27 cellular contexts compared by ENCODE assay signal in the genomic region with DNA sequence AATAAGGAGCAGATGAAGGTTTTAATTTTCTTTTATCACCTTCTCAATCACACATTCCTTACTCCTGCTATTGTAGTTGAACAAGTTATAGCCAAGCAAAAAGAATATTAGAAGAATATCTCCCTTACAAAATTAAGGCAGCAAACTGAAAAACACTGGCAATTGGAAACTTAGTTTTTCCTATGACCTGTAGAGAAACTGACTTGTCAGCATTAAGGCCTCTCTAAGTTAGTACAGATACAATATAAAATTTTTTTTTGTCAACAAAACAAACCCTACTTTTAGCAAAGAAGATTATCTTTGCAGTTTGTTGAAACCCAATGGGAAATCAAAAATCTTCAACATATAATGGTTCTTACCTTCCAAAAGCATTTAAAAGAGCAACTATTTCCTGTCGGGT.
DNase-seq lines count a peak whose midpoint lies in the region; ATAC-seq, FAIRE-seq and TF ChIP-seq lines count a peak whose summit lies in the region.
"Had no signal": no experiment of that assay in that cellular context is flagged by ENCODE, and none has a peak within 500 bp of the region (broad histone marks: within the 10 kb centered on the region; RNA-seq: fewer than 3 reads in every experiment).

No MANE protein-coding gene starts in this region.

- WGBS in HepG2 (ENCODE audit: low lambda C conversion rate), result 93% methylated on average over 1 of the region's 1 CpG
- 88% methylated on average over 1 of the region's 1 CpG for WGBS in right lobe of liver (ENCODE audit: insufficient coverage, low coverage, low lambda C conversion rate, missing lambda C conversion rate)
- 71% methylated on average over 1 of the region's 1 CpG for WGBS in K562 (ENCODE audit: insufficient coverage, low coverage, missing lambda C conversion rate)

- no peak for TF ChIP-seq CTCF in HepG2 (CRISPR knock-in tag; IDR thresholded peaks at IDR 0.05)
- TF ChIP-seq CTCF in right lobe of liver (IDR thresholded peaks at IDR 0.05), result no peak
- no peak for TF ChIP-seq CTCF in K562 (IDR thresholded peaks at IDR 0.05 in 2 of 3, conservative IDR thresholded peaks at IDR 0.05 in 1 of 3; ENCODE audit: insufficient read depth in 2 of 3, low read depth in 1 of 3, low read length in 3 of 3)
- TF ChIP-seq CTCF in osteoblast (IDR thresholded peaks at IDR 0.05; ENCODE audit: extremely low read depth, low read depth, low read length), result no peak
- TF ChIP-seq CTCF in lower lobe of right lung (IDR thresholded peaks at IDR 0.05), result no peak
- TF ChIP-seq CTCF in brain microvascular endothelial cell (IDR thresholded peaks at IDR 0.05; ENCODE audit: low read depth, low read length, missing control alignments), result no peak

- ATAC-seq in HepG2, result no peak
- no peak for ATAC-seq in right lobe of liver
- ATAC-seq in K562, result no peak
- ATAC-seq in lower lobe of right lung, result no peak
- ATAC-seq in GM21576 (IDR thresholded peaks at IDR 0.05; ENCODE audit: unreplicated experiment), result no peak
- ATAC-seq: GM12878 had no signal

- H4K20me1 ChIP-seq in HepG2 (ENCODE audit: insufficient read depth, low read length) (no peaks in the 10 kb centered on the region), K562 (replicated peaks; ENCODE audit: control insufficient read depth, insufficient read depth, low read length) (no peaks in the 10 kb centered on the region), osteoblast (ENCODE audit: insufficient read depth, low read length) (no peaks in the 10 kb centered on the region)
- H4K20me1 ChIP-seq: BLaER1 had no signal

- CTCF ChIA-PET in HepG2 (lab: Yijun Ruan, JAX; ENCODE audit: low intra/inter-chr PET ratio, low total read pairs) (no interaction called here), K562 (lab: Yijun Ruan, JAX; ENCODE audit: low intra/inter-chr PET ratio) (no interaction called here)

- no peak for TF ChIP-seq RAD21 in HepG2 (CRISPR knock-in tag; IDR thresholded peaks at IDR 0.05)
- TF ChIP-seq RAD21 in K562 (CRISPR knock-in tag; conservative IDR thresholded peaks at IDR 0.05 in 1 of 2, IDR thresholded peaks at IDR 0.05 in 1 of 2), result no peak

- H3K4me1 ChIP-seq in HepG2 (ENCODE audit: insufficient read depth, low read length), result no peaks in the 10 kb centered on the region
- peaks cover 0 to 6% (median 0%) of the 10 kb centered on the region in 4 donors for H3K4me1 ChIP-seq in right lobe of liver
- H3K4me1 ChIP-seq in K562 (replicated peaks in 1 of 2; ENCODE audit: control insufficient read depth in 2 of 2, insufficient read depth in 2 of 2, low read length in 2 of 2), result no peaks in the 10 kb centered on the region
- no peaks in the 10 kb centered on the region for H3K4me1 ChIP-seq in osteoblast (ENCODE audit: insufficient read depth, low read length)
- H3K4me1 ChIP-seq in lower lobe of right lung, result no peaks in the 10 kb centered on the region
- H3K4me1 ChIP-seq: BE2C, BLaER1 had no signal

- intact Hi-C loops in HepG2 (cut with micrococcal nuclease; ENCODE audit: unreplicated experiment) (no loop called here), right lobe of liver (cut with DNase I) (no loop called here), K562 (cut with micrococcal nuclease) (no loop called here), lower lobe of right lung (cut with DNase I) (no loop called here)

- DNase-seq in HepG2 (ENCODE audit: low spot score), result no peak
- no peak for DNase-seq in right lobe of liver
- DNase-seq in SK-N-MC (ENCODE audit: low read depth, low spot score), result no peak
- no peak for DNase-seq in K562 (ENCODE audit: extremely low read depth in 1 of 4, low spot score in 3 of 4)
- peak; percentile 29 for DNase-seq in osteoblast (ENCODE audit: insufficient read length, low spot score, missing footprints)
- DNase-seq in lower lobe of right lung, result no peak
- no peak for DNase-seq in brain microvascular endothelial cell
- DNase-seq: ACHN; BE2C; C1 segment of cervical spinal cord; CD4-positive, alpha-beta memory T cell; CD4-positive, CD25-positive, alpha-beta regulatory T cell; CD8-positive, alpha-beta memory T cell; COR-L47; DMS 273 treated with DMSO at 0.1 percent for 48 hours; DMS153; DMS53; DMS79; DND-41; EL; GDM1 had no signal

- H3K79me2 ChIP-seq in HepG2 (ENCODE audit: insufficient read depth, low read length) (no peaks in the 10 kb centered on the region), K562 (ENCODE audit: control insufficient read depth, insufficient read depth, low read length) (no peaks in the 10 kb centered on the region), osteoblast (ENCODE audit: insufficient read depth, low read length) (no peaks in the 10 kb centered on the region)

- no peak overlapping the region for H3K4me3 ChIP-seq in HepG2 (replicated peaks in 1 of 3; ENCODE audit: insufficient read depth in 1 of 3, low read depth in 2 of 3, low read length in 3 of 3)
- no peak overlapping the region for H3K4me3 ChIP-seq in right lobe of liver
- H3K4me3 ChIP-seq in SK-N-MC, result peak overlapping the region; percentile 2; the same call in 1 of the 2 replicates
- H3K4me3 ChIP-seq in K562, result no peak overlapping the region
- no peak overlapping the region for H3K4me3 ChIP-seq in osteoblast (ENCODE audit: insufficient read depth, low read length)
- H3K4me3 ChIP-seq in lower lobe of right lung, result no peak overlapping the region
- H3K4me3 ChIP-seq in brain microvascular endothelial cell (ENCODE audit: low read depth, low read length), result no peak overlapping the region
- H3K4me3 ChIP-seq: BLaER1, GM12878 had no signal

- no peaks in the 10 kb centered on the region for H3K9me3 ChIP-seq in HepG2 (ENCODE audit: low read length)
- H3K9me3 ChIP-seq in right lobe of liver, result no peaks in the 10 kb centered on the region
- H3K9me3 ChIP-seq in SK-N-MC (ENCODE audit: low read depth, low read length), result no peaks in the 10 kb centered on the region
- H3K9me3 ChIP-seq in K562 (replicated peaks; ENCODE audit: control insufficient read depth, insufficient read depth, low read depth, low read length), result no peaks in the 10 kb centered on the region
- H3K9me3 ChIP-seq in osteoblast (ENCODE audit: low read depth, low read length), result no peaks in the 10 kb centered on the region
- H3K9me3 ChIP-seq in lower lobe of right lung, result no peaks in the 10 kb centered on the region
- H3K9me3 ChIP-seq: BE2C, BLaER1 had no signal

- H3K27ac ChIP-seq in HepG2 (ENCODE audit: extremely low read length, insufficient read depth, low read length), result no peak overlapping the region
- H3K27ac ChIP-seq in right lobe of liver, result no peak overlapping the region
- peak overlapping the region; percentile 62; the same call in 1 of the 2 replicates for H3K27ac ChIP-seq in SK-N-MC
- no peak overlapping the region for H3K27ac ChIP-seq in K562 (ENCODE audit: extremely low read depth, low read depth, low read length)
- no peak overlapping the region for H3K27ac ChIP-seq in osteoblast (ENCODE audit: low read depth, low read length)
- H3K27ac ChIP-seq in lower lobe of right lung, result no peak overlapping the region
- no peak overlapping the region for H3K27ac ChIP-seq in brain microvascular endothelial cell
- H3K27ac ChIP-seq: 22Rv1, BLaER1 had no signal

- no peak for FAIRE-seq in HepG2 (lab: Jason Lieb, UNC)
- FAIRE-seq in K562 (lab: Jason Lieb, UNC), result no peak
- FAIRE-seq: GM12878, GM12892, GM18507 had no signal

- H2AFZ ChIP-seq in HepG2 (ENCODE audit: low read length) (no peak overlapping the region), K562 (ENCODE audit: low read depth, low read length) (no peak overlapping the region), osteoblast (ENCODE audit: low read length) (no peak overlapping the region)

- H3K4me2 ChIP-seq in HepG2 (ENCODE audit: low read depth, low read length), result no peak overlapping the region
- no peak overlapping the region for H3K4me2 ChIP-seq in K562 (ENCODE audit: insufficient read depth, low read length)
- H3K4me2 ChIP-seq in osteoblast (ENCODE audit: insufficient read depth, low read length), result no peak overlapping the region
- H3K4me2 ChIP-seq: BLaER1 had no signal

- POLR2A ChIA-PET in HepG2 (lab: Yijun Ruan, JAX) (no interaction called here), K562 (lab: Yijun Ruan, JAX) (interaction anchor here (0.8 kb wide), 1 partner anchor 10 kb away, joined by 4 read pairs; no protein-coding TSS in a partner anchor)

- H3K36me3 ChIP-seq in HepG2 (replicated peaks in 1 of 2; ENCODE audit: control insufficient read depth in 1 of 2, insufficient read depth in 2 of 2, low read length in 2 of 2) (no peaks in the 10 kb centered on the region), right lobe of liver (peaks cover 0 to 10% (median 0%) of the 10 kb centered on the region in 4 donors), SK-N-MC (ENCODE audit: insufficient read depth, low read length) (peaks cover 9% of the 10 kb centered on the region; the same call in 1 of the 2 replicates), K562 (ENCODE audit: control insufficient read depth, insufficient read depth, low read length) (no peaks in the 10 kb centered on the region), osteoblast (ENCODE audit: insufficient read depth, low read length) (no peaks in the 10 kb centered on the region), lower lobe of right lung (peaks cover 37% of the 10 kb centered on the region), brain microvascular endothelial cell (replicated peaks) (no peaks in the 10 kb centered on the region)
- H3K36me3 ChIP-seq: BE2C had no signal

- H3K9ac ChIP-seq in HepG2 (ENCODE audit: insufficient read depth, low read depth, low read length) (no peak overlapping the region), SK-N-MC (ENCODE audit: insufficient read length) (no peak overlapping the region), K562 (ENCODE audit: insufficient read depth in 1 of 2, low read depth in 2 of 2, low read length in 2 of 2) (no peak overlapping the region)
- H3K9ac ChIP-seq: BLaER1 had no signal

- no peaks in the 10 kb centered on the region for H3K9me1 ChIP-seq in K562 (ENCODE audit: control insufficient read depth, insufficient read depth, low read length)

- TF ChIP-seq EP300 in HepG2 (IDR thresholded peaks at IDR 0.05; ENCODE audit: low read depth in 2 of 2, low read length in 2 of 2), result no peak
- TF ChIP-seq EP300 in HepG2 (CRISPR knock-in tag; IDR thresholded peaks at IDR 0.05; ENCODE audit: borderline replicate concordance), result no peak
- no peak for TF ChIP-seq EP300 in K562 (IDR thresholded peaks at IDR 0.05; ENCODE audit: low read length)

- no TSS peak for BruUV-seq in HepG2 (replicated peaks; lab: Mats Ljungman, UMichigan)
- BruUV-seq in K562 (replicated peaks; lab: Mats Ljungman, UMichigan), result no TSS peak

- no peaks in the 10 kb centered on the region; a peak in 1 of 5 replicates for H3K27me3 ChIP-seq in HepG2 (ENCODE audit: control insufficient read depth in 1 of 2, insufficient read depth in 2 of 2, low read length in 2 of 2)
- no peaks in the 10 kb centered on the region for H3K27me3 ChIP-seq in right lobe of liver
- no peaks in the 10 kb centered on the region for H3K27me3 ChIP-seq in K562 (ENCODE audit: control insufficient read depth in 2 of 2, insufficient read depth in 2 of 2, low read length in 2 of 2)
- H3K27me3 ChIP-seq in osteoblast (ENCODE audit: insufficient read depth, low read length), result no peaks in the 10 kb centered on the region
- no peaks in the 10 kb centered on the region for H3K27me3 ChIP-seq in lower lobe of right lung (ENCODE audit: low read depth)
- H3K27me3 ChIP-seq in brain microvascular endothelial cell (replicated peaks), result no peaks in the 10 kb centered on the region
- H3K27me3 ChIP-seq: BLaER1 had no signal

- no peak for TF ChIP-seq POLR2A in HepG2 (IDR thresholded peaks at IDR 0.05; ENCODE audit: insufficient read depth in 1 of 2, low read depth in 2 of 2, low read length in 2 of 2)
- TF ChIP-seq POLR2A in right lobe of liver (IDR thresholded peaks at IDR 0.05), result no peak
- no peak for TF ChIP-seq POLR2A in K562 (conservative IDR thresholded peaks at IDR 0.05)

- in situ Hi-C loops in HepG2 (cut with HindIII; ENCODE audit: extremely low pct_ligation_motif_present, low pct_unique_long_range_greater_than_20kb) (no loop called here), K562 (cut with MboI) (no loop called here), brain microvascular endothelial cell (cut with HindIII; ENCODE audit: low pct_ligation_motif_present, low sequenced_read_pairs) (no loop called here)
